In the genomic region with DNA sequence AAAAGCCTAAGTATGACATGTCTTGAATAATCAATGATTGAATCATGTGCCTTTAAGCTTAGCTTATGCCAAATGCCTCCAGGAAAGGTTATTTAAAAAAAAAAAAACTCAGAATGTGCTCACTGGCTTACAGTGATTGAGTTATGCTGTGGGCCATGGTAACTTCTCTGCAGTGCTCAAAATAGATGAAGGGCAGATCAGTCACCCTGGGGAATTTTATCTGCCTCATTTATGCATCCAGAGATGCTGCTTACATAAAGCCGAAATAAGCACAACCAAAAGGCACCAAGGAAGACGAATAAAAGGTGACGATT, we compare ENCODE assay signal across 8 cellular contexts.
A peak's percentile ranks its signal among the peaks of the same experiment; 100 is the strongest.
DNase-seq lines count a peak whose midpoint lies in the region; ATAC-seq and TF ChIP-seq lines count a peak whose summit lies in the region.

No MANE protein-coding gene starts in this region.

- no peaks in the 10 kb centered on the region for H3K36me3 Mint-ChIP-seq in CD14-positive monocyte
- no peaks in the 10 kb centered on the region for H3K36me3 Mint-ChIP-seq in activated naive CD8-positive, alpha-beta T cell
- H3K36me3 Mint-ChIP-seq in naive thymus-derived CD8-positive, alpha-beta T cell = no peaks in the 10 kb centered on the region

- intact Hi-C loops in CD14-positive monocyte (cut with micrococcal nuclease) (no loop called here), left colon (cut with DNase I, micrococcal nuclease) (no loop called here)

- DNase-seq in CD14-positive monocyte (ENCODE audit: low spot score) = no peak
- DNase-seq in naive thymus-derived CD8-positive, alpha-beta T cell = no peak
- DNase-seq in NOMO-1 (lab: John Stamatoyannopoulos, UW; ENCODE audit: unreplicated experiment in 2 of 2) = no peak
- no peak for DNase-seq in ecto neural progenitor cell (ENCODE audit: low spot score)
- no peak for DNase-seq in left colon

- H3K27ac Mint-ChIP-seq in CD14-positive monocyte = peak overlapping the region; percentile 55 to 96 (median 93)
- peak overlapping the region; percentile 93 for H3K27ac Mint-ChIP-seq in activated naive CD8-positive, alpha-beta T cell
- H3K27ac Mint-ChIP-seq in naive thymus-derived CD8-positive, alpha-beta T cell = peak overlapping the region; percentile 45 to 94 (median 81)

- peak overlapping the region; percentile 64 to 84 for H3K4me3 Mint-ChIP-seq in CD14-positive monocyte
- H3K4me3 Mint-ChIP-seq in activated naive CD8-positive, alpha-beta T cell = peak overlapping the region; percentile 57
- H3K4me3 Mint-ChIP-seq in naive thymus-derived CD8-positive, alpha-beta T cell = peak overlapping the region; percentile 55 to 84 (median 75)

- no peak for TF ChIP-seq CTCF in CD14-positive monocyte (IDR thresholded peaks at IDR 0.05)

- H3K9me3 Mint-ChIP-seq in CD14-positive monocyte = no peaks in the 10 kb centered on the region
- H3K9me3 Mint-ChIP-seq in activated naive CD8-positive, alpha-beta T cell (ENCODE audit: low read depth) = no peaks in the 10 kb centered on the region
- H3K9me3 Mint-ChIP-seq in naive thymus-derived CD8-positive, alpha-beta T cell = no peaks in the 10 kb centered on the region

- ATAC-seq in HG02588 (IDR thresholded peaks at IDR 0.05; ENCODE audit: unreplicated experiment) (peak; percentile 45), HG03469 (IDR thresholded peaks at IDR 0.05; ENCODE audit: unreplicated experiment) (no peak), left colon (no peak)
- ATAC-seq in naive thymus-derived CD8-positive, alpha-beta T cell = peak; percentile 43 to 57

- H3K4me1 Mint-ChIP-seq in CD14-positive monocyte = peaks cover 76% of the 10 kb centered on the region
- peaks cover 90% of the 10 kb centered on the region for H3K4me1 Mint-ChIP-seq in activated naive CD8-positive, alpha-beta T cell (ENCODE audit: low read depth)
- peaks cover 49 to 95% (median 89%) of the 10 kb centered on the region in 4 donors for H3K4me1 Mint-ChIP-seq in naive thymus-derived CD8-positive, alpha-beta T cell

- POLR2A ChIA-PET in naive thymus-derived CD8-positive, alpha-beta T cell (lab: Charles Lee) = interaction anchor here (0.6 to 1.5 kb wide), 8 partner anchors 9 to 154 kb away, joined by 3 to 5 read pairs (median 4); no protein-coding TSS in a partner anchor

- H3K27me3 Mint-ChIP-seq in CD14-positive monocyte (ENCODE audit: low read depth in 3 of 3) = peaks cover 0 to 3% (median 1%) of the 10 kb centered on the region in 3 donors
- H3K27me3 Mint-ChIP-seq in activated naive CD8-positive, alpha-beta T cell = no peaks in the 10 kb centered on the region
- H3K27me3 Mint-ChIP-seq in naive thymus-derived CD8-positive, alpha-beta T cell = no peaks in the 10 kb centered on the region

Comparison
In these comparisons a context has a peak if more than half of its experiments do, and no peak if none do; other contexts are left out.
1. ATAC-seq: peak in HG02588 (single experiment) and naive thymus-derived CD8-positive, alpha-beta T cell (2 of 2); none in HG03469 (single experiment) and left colon (single experiment).
2. Peak in every context shown above with its lines, with median percentiles within 50 percentile points of each other: H3K27ac Mint-ChIP-seq and H3K4me3 Mint-ChIP-seq.